ENCODE assay signal across 8 cellular contexts in genomic region chr1:84862810-84863251, GRCh38. TPM values are rescaled to one million over a fixed set of nuclear protein-coding genes. Genes with fewer than 3 reads are reported as not detected.
A peak's percentile ranks its signal among the peaks of the same experiment; 100 is the strongest.
DNase-seq lines count a peak whose midpoint lies in the region; ATAC-seq and TF ChIP-seq lines count a peak whose summit lies in the region.

No MANE protein-coding gene starts in this region.

- H3K9me3 ChIP-seq in tibial artery (no peaks in the 10 kb centered on the region), ascending aorta (no peaks in the 10 kb centered on the region)

- H3K4me1 ChIP-seq in tibial artery (no peaks in the 10 kb centered on the region), ascending aorta (no peaks in the 10 kb centered on the region)

- TF ChIP-seq CTCF in tibial artery (IDR thresholded peaks at IDR 0.05) (no peak), ascending aorta (IDR thresholded peaks at IDR 0.05) (no peak)

- H3K4me3 ChIP-seq in tibial artery, result no peak overlapping the region
- no peak overlapping the region for H3K4me3 ChIP-seq in ascending aorta

- peak; percentile 92 for ATAC-seq in HG03045 (IDR thresholded peaks at IDR 0.05; ENCODE audit: unreplicated experiment)
- ATAC-seq in left ventricle myocardium superior, result no peak

- H3K36me3 ChIP-seq in tibial artery (no peaks in the 10 kb centered on the region), ascending aorta (no peaks in the 10 kb centered on the region)

- no peak overlapping the region for H3K27ac ChIP-seq in tibial artery
- H3K27ac ChIP-seq in ascending aorta, result no peak overlapping the region

- intact Hi-C loops in left ventricle myocardium superior (cut with micrococcal nuclease), result no loop called here
- intact Hi-C loops in tibial artery (cut with DNase I; ENCODE audit: low total_unique reads), result no loop called here
- intact Hi-C loops in ascending aorta (cut with DNase I), result loop anchor here (2.0 kb wide), 1 partner anchor 44 kb away; no protein-coding TSS in a partner anchor

- DNase-seq in GM19240 (ENCODE audit: insufficient read length, low spot score) (peak; percentile 34), left ventricle myocardium superior (no peak), tibial artery (no peak), ascending aorta (ENCODE audit: low spot score in 2 of 2) (no peak), NCI-H1417 treated with DMSO at 0.1 percent for 48 hours (lab: John Stamatoyannopoulos, UW) (no peak)
- peak; percentile 5 for DNase-seq in activated CD8-positive, alpha-beta memory T cell treated with anti-CD3 and anti-CD28 coated beads, Interleukin-2, amount 50 U/mL, for 24 hours (ENCODE audit: extremely low read depth)
- peak in 2 of 3 donors; percentile 8 to 18 for DNase-seq in stimulated activated CD4-positive, alpha-beta T cell treated with anti-CD3 and anti-CD28 coated beads, TNF-alpha, amount 100 ng/mL, for 1 hour (ENCODE audit: low read depth in 3 of 3, low spot score in 1 of 3)

- H3K27me3 ChIP-seq in tibial artery, result no peaks in the 10 kb centered on the region
- H3K27me3 ChIP-seq in ascending aorta, result no peaks in the 10 kb centered on the region

RNA-seq across cellular contexts. Expression of gene LPAR3, which starts 30.2 kb away (rescaled TPM):
- total RNA-seq in left ventricle myocardium superior (20.4 TPM), ascending aorta (not detected)

Comparison
In these comparisons a context has a peak if more than half of its experiments do, and no peak if none do; other contexts are left out.
1. DNase-seq: peak in GM19240 (single experiment), activated CD8-positive, alpha-beta memory T cell treated with anti-CD3 and anti-CD28 coated beads, Interleukin-2, amount 50 U/mL, for 24 hours (single experiment) and stimulated activated CD4-positive, alpha-beta T cell treated with anti-CD3 and anti-CD28 coated beads, TNF-alpha, amount 100 ng/mL, for 1 hour (2 of 3); none in left ventricle myocardium superior (single experiment), tibial artery (0 of 2), ascending aorta (0 of 2) and NCI-H1417 treated with DMSO at 0.1 percent for 48 hours (single experiment).
2. RNA of gene LPAR3, which starts 30.2 kb away (total RNA-seq): 20.4 TPM in left ventricle myocardium superior (single experiment); not detected in ascending aorta (single experiment); every median in the first group is over 10 times any median in the second.